In the genomic region with DNA sequence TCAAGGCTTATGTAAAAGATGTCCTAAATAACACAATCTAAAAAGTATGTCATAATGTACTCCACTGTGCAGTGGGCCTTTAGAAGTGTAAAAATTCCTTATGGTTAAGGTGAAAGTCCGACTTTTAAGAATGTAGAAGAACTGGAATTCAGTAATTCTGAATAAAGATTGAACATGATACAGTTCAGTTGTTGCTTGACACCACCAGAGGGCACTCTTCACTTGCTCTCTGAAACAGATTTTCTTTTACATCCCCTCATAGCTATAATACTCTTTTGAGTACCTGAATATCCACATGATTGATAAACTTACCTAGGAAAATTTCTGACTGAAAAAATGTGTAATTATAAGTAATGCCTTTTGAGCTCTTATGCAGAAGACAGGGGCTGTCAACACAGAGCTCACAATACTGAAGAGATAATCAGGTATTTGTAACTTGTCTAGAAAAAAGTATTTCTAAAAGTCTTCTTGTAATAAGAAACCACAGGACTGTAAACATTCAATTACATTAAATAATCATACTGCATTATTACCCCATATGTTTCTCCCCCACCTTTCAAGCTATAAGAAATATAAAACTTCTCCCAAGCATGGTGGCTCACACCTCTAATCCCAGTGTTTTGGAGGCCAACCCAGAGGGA, we compare ENCODE assay signal across 8 cellular contexts.
DNase-seq lines count a peak whose midpoint lies in the region; ATAC-seq, FAIRE-seq and TF ChIP-seq lines count a peak whose summit lies in the region.

No MANE protein-coding gene starts in this region.

- 0% methylated on average over 1 of the region's 1 CpG for WGBS in body of pancreas, 2 donors
- 2 to 4% methylated on average over 1 of the region's 1 CpG for WGBS in aorta, 2 donors

- no peak for TF ChIP-seq POLR2A in body of pancreas (IDR thresholded peaks at IDR 0.05)

- H3K9me3 ChIP-seq in body of pancreas (no peaks in the 10 kb centered on the region), kidney (ENCODE audit: control insufficient read depth in 1 of 2, low read length in 2 of 2) (no peaks in the 10 kb centered on the region), thoracic aorta (no peaks in the 10 kb centered on the region), aorta (ENCODE audit: control insufficient read depth, low read length) (no peaks in the 10 kb centered on the region)

- no peaks in the 10 kb centered on the region for H3K36me3 ChIP-seq in body of pancreas (replicated peaks in 1 of 2; ENCODE audit: insufficient read depth in 1 of 2, low read depth in 2 of 2)
- H3K36me3 ChIP-seq in kidney (ENCODE audit: control insufficient read depth in 1 of 2, insufficient read depth in 2 of 2, low read length in 2 of 2) = no peaks in the 10 kb centered on the region
- H3K36me3 ChIP-seq in thoracic aorta = no peaks in the 10 kb centered on the region
- H3K36me3 ChIP-seq in aorta (ENCODE audit: control insufficient read depth in 1 of 2, insufficient read depth in 2 of 2, low read length in 1 of 2) = no peaks in the 10 kb centered on the region

- H3K4me1 ChIP-seq in body of pancreas (no peaks in the 10 kb centered on the region), kidney (ENCODE audit: control insufficient read depth in 1 of 2, insufficient read depth in 1 of 2, low read depth in 1 of 2, low read length in 2 of 2) (no peaks in the 10 kb centered on the region), thoracic aorta (ENCODE audit: control insufficient read depth in 1 of 2, low read depth in 2 of 2) (peaks cover 0 to 16% of the 10 kb centered on the region in 2 donors), aorta (ENCODE audit: control insufficient read depth in 1 of 2, insufficient read depth in 2 of 2, low read length in 2 of 2) (no peaks in the 10 kb centered on the region)

- peak; percentile 82 for FAIRE-seq in kidney (lab: Jason Lieb, UNC)

- peak; percentile 49 to 84 (median 78) for TF ChIP-seq CTCF in body of pancreas (IDR thresholded peaks at IDR 0.05)
- TF ChIP-seq CTCF in kidney (IDR thresholded peaks at IDR 0.05; ENCODE audit: borderline replicate concordance, extremely low read depth, insufficient read depth) = peak; percentile 81
- peak; percentile 79 for TF ChIP-seq CTCF in thoracic aorta (IDR thresholded peaks at IDR 0.05)

- no peak overlapping the region for H3K27ac ChIP-seq in body of pancreas
- H3K27ac ChIP-seq in kidney (ENCODE audit: low read depth in 2 of 2, low read length in 2 of 2) = no peak overlapping the region
- no peak overlapping the region for H3K27ac ChIP-seq in thoracic aorta
- H3K27ac ChIP-seq in aorta (ENCODE audit: low read depth in 1 of 2, low read length in 2 of 2) = no peak overlapping the region

- H3K9ac ChIP-seq in kidney (ENCODE audit: low read length in 2 of 2) = no peak overlapping the region

- no peaks in the 10 kb centered on the region for H3K27me3 ChIP-seq in body of pancreas
- H3K27me3 ChIP-seq in thoracic aorta (replicated peaks; ENCODE audit: insufficient read depth) = no peaks in the 10 kb centered on the region
- no peaks in the 10 kb centered on the region for H3K27me3 ChIP-seq in aorta (ENCODE audit: control insufficient read depth in 1 of 2, insufficient read depth in 2 of 2, low read length in 1 of 2)

- intact Hi-C loops in body of pancreas (cut with DNase I) (no loop called here), kidney (cut with DNase I) (no loop called here), aorta (cut with DNase I) (loop anchor here (5.0 kb wide), 3 partner anchors 315 to 340 kb away; partner anchors contain the start of gene PREP (in 1 of the 2))

- peak; percentile 24 for DNase-seq in COLO668 (lab: John Stamatoyannopoulos, UW; ENCODE audit: unreplicated experiment)
- peak; percentile 60 for DNase-seq in NCI-H526 treated with DMSO at 0.1 percent for 48 hours (lab: John Stamatoyannopoulos, UW)
- DNase-seq in body of pancreas = peak; percentile 43 to 65 (median 52)
- no peak for DNase-seq in kidney
- DNase-seq in thoracic aorta (ENCODE audit: low spot score) = no peak
- no peak for DNase-seq in aorta

- H3K4me3 ChIP-seq in body of pancreas (no peak overlapping the region), kidney (ENCODE audit: low read length in 2 of 2) (no peak overlapping the region), thoracic aorta (no peak overlapping the region), aorta (ENCODE audit: low read length in 2 of 2) (no peak overlapping the region)

- ATAC-seq in GM18502 (IDR thresholded peaks at IDR 0.05; ENCODE audit: poor library complexity, unreplicated experiment) = peak; percentile 73
- peak; percentile 50 for ATAC-seq in HG03469 (IDR thresholded peaks at IDR 0.05; ENCODE audit: unreplicated experiment)
- peak; percentile 48 for ATAC-seq in body of pancreas
- peak; percentile 54 for ATAC-seq in thoracic aorta (ENCODE audit: insufficient number of reproducible peaks, low FRiP score, low read depth)
- no peak for ATAC-seq in aorta (ENCODE audit: low FRiP score)

Comparison
In these comparisons a context has a peak if more than half of its experiments do, and no peak if none do; other contexts are left out.
1. DNase-seq: peak in COLO668 (single experiment), NCI-H526 treated with DMSO at 0.1 percent for 48 hours (single experiment) and body of pancreas (4 of 4); none in kidney (single experiment), thoracic aorta (single experiment) and aorta (0 of 2).
2. intact Hi-C loops: an anchor here in aorta (5.0 kb wide); none called in body of pancreas and kidney.
3. Peak in every context shown above with its lines, with median percentiles within 50 percentile points of each other: CTCF ChIP-seq.